ENCODE assay signal across 30 cellular contexts in the genomic region with DNA sequence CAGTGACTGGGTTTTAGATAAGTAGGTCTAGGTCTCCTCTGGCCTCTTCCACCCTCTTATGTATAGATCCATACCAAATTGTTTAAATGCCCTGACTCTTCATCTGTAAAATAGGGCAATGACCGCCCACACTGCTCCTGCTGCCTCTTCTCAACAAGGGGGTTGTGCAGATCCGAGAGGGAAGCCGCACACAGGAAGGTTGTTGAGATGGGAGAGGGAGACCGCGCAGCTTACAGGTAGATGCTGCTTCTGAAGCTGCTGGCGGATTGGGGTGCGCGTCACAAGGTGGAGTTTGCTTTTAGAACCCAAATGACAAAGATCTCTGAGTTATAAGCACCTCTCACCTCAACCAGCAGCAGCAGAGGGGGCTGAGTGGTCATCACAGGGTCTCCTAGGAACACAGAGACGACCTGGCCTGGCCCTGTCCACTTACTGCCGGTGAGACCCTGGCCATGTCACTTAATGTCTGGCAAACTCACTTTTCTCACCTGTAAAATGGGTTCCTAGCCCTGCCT.
DNase-seq lines count a peak whose midpoint lies in the region; ATAC-seq, FAIRE-seq and TF ChIP-seq lines count a peak whose summit lies in the region.
"Had no signal": no experiment of that assay in that cellular context is flagged by ENCODE, and none has a peak within 500 bp of the region (broad histone marks: within the 10 kb centered on the region; RNA-seq: fewer than 3 reads in every experiment).

No MANE protein-coding gene starts in this region.

- intact Hi-C loops in HepG2 (cut with micrococcal nuclease; ENCODE audit: unreplicated experiment), result no loop called here

- DNase-seq in H7 (peak; percentile 4), WERI-Rb-1 (peak; percentile 3), HepG2 (ENCODE audit: low spot score) (no peak), Ammon's horn (ENCODE audit: low spot score) (no peak)
- no peak for DNase-seq in central memory CD4-positive, alpha-beta T cell
- DNase-seq: activated B cell treated with CpG ODN at 0.5 μM for 24 hours; activated CD4-positive, alpha-beta T cell treated with anti-CD3 and anti-CD28 coated beads, Interleukin-2, amount 50 U/mL, for 48 hours; activated CD8-positive, alpha-beta memory T cell treated with anti-CD3 and anti-CD28 coated beads, Interleukin-2, amount 50 U/mL, for 4 hours; activated naive CD8-positive, alpha-beta T cell treated with anti-CD3 and anti-CD28 coated beads, Interleukin-2, amount 10 ng/mL, durations not matched to agents 7 days and 5 days; cerebellar nuclear complex; DMS53; effector memory CD4-positive, alpha-beta T cell; GDM1; GM23248; Karpas-422; left ventricle myocardium inferior; natural killer cell; NCI-H1694; NCI-H2171 treated with DMSO at 0.1 percent for 48 hours; NCI-H69; pancreas; right cardiac atrium; stimulated activated CD4-positive, alpha-beta T cell treated with anti-CD3 and anti-CD28 coated beads, Interleukin-12 subunit alpha, Interleukin-12 subunit beta, amount 100 ng/mL, for 4 hours; stimulated activated CD4-positive, alpha-beta T cell treated with anti-CD3 and anti-CD28 coated beads, Interleukin-4, amount 100 ng/mL, for 24 hours; stimulated activated naive CD4-positive, alpha-beta T cell treated with Interleukin-2 at 50 U/mL for 16 hours had no signal

- H4K20me1 ChIP-seq in HepG2 (ENCODE audit: insufficient read depth, low read length), result no peaks in the 10 kb centered on the region

- TF ChIP-seq EP300 in HepG2 (IDR thresholded peaks at IDR 0.05; ENCODE audit: low read depth in 2 of 2, low read length in 2 of 2) (no peak), HepG2 (CRISPR knock-in tag; IDR thresholded peaks at IDR 0.05; ENCODE audit: borderline replicate concordance) (no peak)

- no peak overlapping the region for H3K4me2 ChIP-seq in HepG2 (ENCODE audit: low read depth, low read length)

- H3K27ac ChIP-seq in WERI-Rb-1 (no peak overlapping the region), HepG2 (ENCODE audit: extremely low read length, insufficient read depth, low read length) (no peak overlapping the region), temporal lobe (ENCODE audit: low read depth, low read length) (peak overlapping the region; percentile 7)
- H3K27ac ChIP-seq: GM23248, pancreas, RWPE1, thoracic aorta had no signal

- no peaks in the 10 kb centered on the region for H3K4me1 ChIP-seq in HepG2 (ENCODE audit: insufficient read depth, low read length)
- H3K4me1 ChIP-seq: pancreas had no signal

- H3K36me3 ChIP-seq in H7 (replicated peaks; ENCODE audit: control insufficient read depth, insufficient read depth, low read length), result no peaks in the 10 kb centered on the region
- no peaks in the 10 kb centered on the region for H3K36me3 ChIP-seq in WERI-Rb-1
- no peaks in the 10 kb centered on the region for H3K36me3 ChIP-seq in HepG2 (replicated peaks in 1 of 2; ENCODE audit: control insufficient read depth in 1 of 2, insufficient read depth in 2 of 2, low read length in 2 of 2)
- H3K36me3 ChIP-seq: left ventricle myocardium inferior, pancreas, thoracic aorta had no signal

- H2AFZ ChIP-seq in HepG2 (ENCODE audit: low read length), result no peak overlapping the region

- FAIRE-seq in HepG2 (lab: Jason Lieb, UNC), result no peak
- FAIRE-seq: GM18507, pancreas had no signal

- no peaks in the 10 kb centered on the region for H3K79me2 ChIP-seq in HepG2 (ENCODE audit: insufficient read depth, low read length)

- ATAC-seq in HepG2 (no peak), HG03039 (IDR thresholded peaks at IDR 0.05; ENCODE audit: unreplicated experiment) (no peak)
- ATAC-seq: natural killer cell, pancreas had no signal

- CTCF ChIA-PET in HepG2 (lab: Yijun Ruan, JAX; ENCODE audit: low intra/inter-chr PET ratio, low total read pairs), result no interaction called here

- H3K9me3 ChIP-seq in WERI-Rb-1 (ENCODE audit: severe bottlenecking), result no peaks in the 10 kb centered on the region
- no peaks in the 10 kb centered on the region for H3K9me3 ChIP-seq in HepG2 (ENCODE audit: low read length)
- H3K9me3 ChIP-seq: pancreas, thoracic aorta had no signal

- no peak for TF ChIP-seq POLR2A in HepG2 (IDR thresholded peaks at IDR 0.05; ENCODE audit: insufficient read depth in 1 of 2, low read depth in 2 of 2, low read length in 2 of 2)

- BruUV-seq in HepG2 (replicated peaks; lab: Mats Ljungman, UMichigan), result no TSS peak

- H3K9ac ChIP-seq in HepG2 (ENCODE audit: insufficient read depth, low read depth, low read length), result no peak overlapping the region
- H3K9ac ChIP-seq: GM23248 had no signal

- in situ Hi-C loops in HepG2 (cut with HindIII; ENCODE audit: extremely low pct_ligation_motif_present, low pct_unique_long_range_greater_than_20kb), result no loop called here

- H3K4me3 ChIP-seq in H7 (ENCODE audit: insufficient read depth, low read depth, low read length) (no peak overlapping the region), WERI-Rb-1 (ENCODE audit: low read depth, low read length) (no peak overlapping the region), HepG2 (replicated peaks in 1 of 3; ENCODE audit: insufficient read depth in 1 of 3, low read depth in 2 of 3, low read length in 3 of 3) (no peak overlapping the region)
- H3K4me3 ChIP-seq: GM23248, pancreas, thoracic aorta had no signal

- no peak for TF ChIP-seq CTCF in WERI-Rb-1 (IDR thresholded peaks at IDR 0.05; ENCODE audit: low read depth, low read length)
- TF ChIP-seq CTCF in HepG2 (CRISPR knock-in tag; IDR thresholded peaks at IDR 0.05), result no peak

- TF ChIP-seq RAD21 in HepG2 (CRISPR knock-in tag; IDR thresholded peaks at IDR 0.05), result no peak

- WGBS in HepG2 (ENCODE audit: low lambda C conversion rate), result 62% methylated on average over 10 of the region's 10 CpGs

- POLR2A ChIA-PET in HepG2 (lab: Yijun Ruan, JAX), result no interaction called here

- H3K27me3 ChIP-seq in H7 (ENCODE audit: control insufficient read depth, insufficient read depth, low read length), result no peaks in the 10 kb centered on the region
- no peaks in the 10 kb centered on the region for H3K27me3 ChIP-seq in WERI-Rb-1 (ENCODE audit: insufficient read depth, low read depth, severe bottlenecking)
- H3K27me3 ChIP-seq in HepG2 (ENCODE audit: control insufficient read depth in 1 of 2, insufficient read depth in 2 of 2, low read length in 2 of 2), result no peaks in the 10 kb centered on the region; a peak in 1 of 5 replicates
- H3K27me3 ChIP-seq: pancreas had no signal

TF ChIP-seq in HepG2, 621 proteins besides CTCF, POLR2A, EP300 and RAD21:
- TF ChIP-seq ZNF629 (CRISPR knock-in tag; conservative IDR thresholded peaks at IDR 0.05), result peak; percentile 72
- TF ChIP-seq ADNP (CRISPR knock-in tag; IDR thresholded peaks at IDR 0.05), result no peak

Comparison
In these comparisons a context has a peak if more than half of its experiments do, and no peak if none do; other contexts are left out.
1. DNase-seq: peak in H7 (single experiment) and WERI-Rb-1 (single experiment); none in HepG2 (single experiment), central memory CD4-positive, alpha-beta T cell (single experiment) and Ammon's horn (single experiment).